In genomic region chr16:24729243-24729966, GRCh38 we compare ENCODE assay signal across 8 cellular contexts. TPM values are rescaled to one million over a fixed set of nuclear protein-coding genes. Genes with fewer than 3 reads are reported as not detected.
DNase-seq lines count a peak whose midpoint lies in the region; ATAC-seq, FAIRE-seq and TF ChIP-seq lines count a peak whose summit lies in the region.

TSS of gene TNRC6A (plus strand) at chr16:24729651. CDS start at chr16:24729842, 191 bp downstream.

- peaks cover 17% of the 10 kb centered on the region for H3K4me1 ChIP-seq in keratinocyte (ENCODE audit: control insufficient read depth, extremely low read depth, insufficient read depth, low read length)

- peaks cover 46% of the 10 kb centered on the region for H3K79me2 ChIP-seq in keratinocyte (ENCODE audit: control insufficient read depth, insufficient read depth, low read length)

- H3K27ac ChIP-seq in keratinocyte (ENCODE audit: control insufficient read depth, insufficient read depth, low read length), result peak within 1 kb of the TSS; percentile 80

- CTCF ChIA-PET in AG04449 (lab: Yijun Ruan, JAX), result interaction anchor here (1.0 to 1.7 kb wide), 4 partner anchors 12 to 150 kb away, joined by 3 to 9 read pairs (median 6); no protein-coding TSS in a partner anchor

- peak within 1 kb of the TSS; percentile 88 for H2AFZ ChIP-seq in keratinocyte (ENCODE audit: control insufficient read depth, low read length)

- dilution Hi-C loops in keratinocyte (cut with MboI; ENCODE audit: extremely low pct_ligation_motif_present, low sequenced_read_pairs), result no loop called here

- H3K27me3 ChIP-seq in keratinocyte (ENCODE audit: control insufficient read depth, extremely low read depth, insufficient read depth, low read length), result no peaks in the 10 kb centered on the region

- no peaks in the 10 kb centered on the region for H3K9me1 ChIP-seq in keratinocyte (ENCODE audit: control insufficient read depth, extremely low read depth, insufficient read depth, low read length)

- H3K4me3 ChIP-seq in AG04449 (ENCODE audit: low read depth, low read length), result peak within 1 kb of the TSS; percentile 79
- peak within 1 kb of the TSS; percentile 75 to 93 (median 89) for H3K4me3 ChIP-seq in keratinocyte (ENCODE audit: control insufficient read depth in 2 of 3, extremely low read depth in 1 of 3, insufficient read depth in 2 of 3, low read depth in 1 of 3, low read length in 3 of 3)

- TF ChIP-seq CTCF in AG04449 (IDR thresholded peaks at IDR 0.05; ENCODE audit: insufficient read depth, low read length, missing control alignments) (no peak), keratinocyte (optimal IDR thresholded peaks at IDR 0.05 in 1 of 3, IDR thresholded peaks at IDR 0.05 in 1 of 3, conservative IDR thresholded peaks at IDR 0.05 in 1 of 3; ENCODE audit: extremely low read depth in 1 of 3, insufficient read depth in 2 of 3, low read length in 3 of 3) (no peak)

- POLR2A ChIA-PET in AG04449 (lab: Yijun Ruan, JAX), result no interaction called here

- ATAC-seq in GM18868 (IDR thresholded peaks at IDR 0.05; ENCODE audit: unreplicated experiment) (peak; percentile 92), HG03103 (IDR thresholded peaks at IDR 0.05; ENCODE audit: low read depth, unreplicated experiment) (peak; percentile 81)

- no peaks in the 10 kb centered on the region for H3K9me3 ChIP-seq in keratinocyte (ENCODE audit: control insufficient read depth, low read depth, low read length)

- peak within 1 kb of the TSS; percentile 69 for H3K4me2 ChIP-seq in keratinocyte (ENCODE audit: control insufficient read depth, extremely low read depth, insufficient read depth, low read depth, low read length)

- peak within 1 kb of the TSS; percentile 85 for H3K9ac ChIP-seq in keratinocyte (ENCODE audit: control insufficient read depth, extremely low read depth, insufficient read depth, low read length)

- no peak for FAIRE-seq in keratinocyte (lab: Jason Lieb, UNC)

- no peaks in the 10 kb centered on the region for H4K20me1 ChIP-seq in keratinocyte (ENCODE audit: control insufficient read depth, extremely low read depth, insufficient read depth, low read length)

- peaks cover 3 to 17% of the 10 kb centered on the region in 2 experiments for H3K36me3 ChIP-seq in keratinocyte (ENCODE audit: control insufficient read depth in 2 of 2, extremely low read depth in 1 of 2, insufficient read depth in 2 of 2, low read length in 2 of 2)

- DNase-seq in AG04449 (ENCODE audit: low read depth, low spot score) (peak; percentile 26), NCI-H226 (peak; percentile 86), cerebellar cortex (ENCODE audit: low spot score) (peak; percentile 84), keratinocyte (ENCODE audit: low read depth, low spot score) (no peak)
- DNase-seq in activated CD4-positive, CD25-positive, alpha-beta regulatory T cell treated with anti-CD3 and anti-CD28 coated beads, Interleukin-2, amount 50 U/mL, for 72 hours, result peak; percentile 87
- DNase-seq in stimulated activated CD4-positive, alpha-beta T cell treated with anti-CD3 and anti-CD28 coated beads, Interleukin-15, amount 100 ng/mL, for 1 hour (ENCODE audit: low read depth in 1 of 2, low spot score in 1 of 2), result peak; percentile 65 to 67

RNA-seq across cellular contexts. Expression of gene TNRC6A, which starts in this region (rescaled TPM):
- polyA plus RNA-seq in keratinocyte, result 17.7 to 30.8 TPM (median 23.3 TPM) in 3 replicates
- polyA plus RNA-seq in keratinocyte (2011; ENCODE audit: low read depth), result 18.0 TPM
- polyA plus RNA-seq in keratinocyte (2011; cell fraction: cytosol; rRNA removed), result 9.5 and 13.9 TPM in 2 replicates
- 71.5 and 74.5 TPM in 2 replicates for polyA plus RNA-seq in keratinocyte (2011; cell fraction: nucleus; rRNA removed)
- polyA plus RNA-seq in keratinocyte (2012; ENCODE audit: low replicate concordance), result 12.4 and 21.9 TPM in 2 replicates
- polyA minus RNA-seq in keratinocyte, result 48.6 to 90.9 TPM (median 50.8 TPM) in 3 replicates
- polyA minus RNA-seq in keratinocyte (2011; cell fraction: cytosol; rRNA and poly(A)+ RNA removed), result 20.0 TPM
- 52.5 and 84.1 TPM in 2 replicates for polyA minus RNA-seq in keratinocyte (2011; cell fraction: nucleus; rRNA and poly(A)+ RNA removed)
